18 cellular contexts compared by ENCODE assay signal in the genomic region with DNA sequence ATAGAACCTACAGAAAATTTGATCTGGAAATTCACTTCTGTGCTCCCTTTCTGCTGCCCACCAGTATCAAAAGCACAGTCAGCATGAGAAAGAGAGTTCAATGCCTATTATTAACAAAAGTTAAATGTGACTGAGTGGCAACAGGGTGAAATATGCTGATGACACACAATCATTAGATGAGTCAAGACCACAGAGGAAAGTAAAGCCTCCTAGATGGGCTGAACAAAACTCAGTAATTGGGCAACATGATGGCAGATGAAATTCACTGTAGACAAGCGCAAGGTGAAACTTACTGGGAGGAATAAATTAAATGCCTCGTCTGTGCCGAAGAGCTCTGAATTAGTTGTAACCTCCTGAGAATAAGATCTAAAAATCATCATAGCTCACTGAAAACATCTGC.
A peak's percentile ranks its signal among the peaks of the same experiment; 100 is the strongest.
DNase-seq lines count a peak whose midpoint lies in the region; TF ChIP-seq lines count a peak whose summit lies in the region.
"Had no signal": no experiment of that assay in that cellular context is flagged by ENCODE, and none has a peak within 500 bp of the region (broad histone marks: within the 10 kb centered on the region; RNA-seq: fewer than 3 reads in every experiment).

No MANE protein-coding gene starts in this region.

- no peaks in the 10 kb centered on the region for H3K4me1 ChIP-seq in GM23248 (ENCODE audit: insufficient read depth)

- no peaks in the 10 kb centered on the region for H3K27me3 ChIP-seq in neural cell (ENCODE audit: insufficient read depth, low read depth, low read length)
- no peaks in the 10 kb centered on the region for H3K27me3 ChIP-seq in GM23248 (replicated peaks; ENCODE audit: insufficient read depth)

- H3K4me2 ChIP-seq in neural cell (ENCODE audit: low read length) (no peak overlapping the region), GM23248 (ENCODE audit: unreplicated experiment) (no peak overlapping the region)
- H3K4me2 ChIP-seq: KMS-11 had no signal

- H4K20me1 ChIP-seq in neural cell (ENCODE audit: insufficient read depth), result no peaks in the 10 kb centered on the region
- no peaks in the 10 kb centered on the region for H4K20me1 ChIP-seq in GM23248 (ENCODE audit: insufficient read depth)

- no peaks in the 10 kb centered on the region for H3K9me2 ChIP-seq in neural cell (ENCODE audit: insufficient read depth, low read length)
- H3K9me2 ChIP-seq in GM23248 (ENCODE audit: insufficient read depth), result no peaks in the 10 kb centered on the region

- peak; percentile 23 for DNase-seq in COLO829 (ENCODE audit: low spot score)
- DNase-seq in MV-4-11 (lab: John Stamatoyannopoulos, UW), result peak; percentile 81
- DNase-seq in RWPE1 (ENCODE audit: low spot score), result peak; percentile 3
- no peak for DNase-seq in NCI-H82 treated with DMSO at 0.1 percent for 48 hours (lab: John Stamatoyannopoulos, UW; ENCODE audit: unreplicated experiment)
- no peak for DNase-seq in hippocampal formation (lab: John Stamatoyannopoulos, UW)
- DNase-seq in GM23248, result no peak
- DNase-seq: C1 segment of cervical spinal cord; CD8-positive, alpha-beta memory T cell; DMS 273 treated with DMSO at 0.1 percent for 48 hours; DND-41; NCI-H1092; NCI-H1436 treated with DMSO at 0.1 percent for 48 hours; NCI-H2029; NCI-H345; NCI-H526; SW 1271 had no signal

- H3K27ac ChIP-seq in RWPE1, result no peak overlapping the region
- peak overlapping the region; percentile 4 for H3K27ac ChIP-seq in neural cell (ENCODE audit: low read length)
- H3K27ac ChIP-seq in GM23248, result no peak overlapping the region
- H3K27ac ChIP-seq: KMS-11 had no signal

- TF ChIP-seq RAD21 in neural cell (conservative IDR thresholded peaks at IDR 0.05), result no peak

- CTCF ChIA-PET in RWPE1 (lab: Yijun Ruan, JAX), result no interaction called here

- peak overlapping the region; percentile 16 for H3K4me3 ChIP-seq in neural cell (ENCODE audit: low read length)
- no peak overlapping the region for H3K4me3 ChIP-seq in GM23248

- 26 to 34% methylated on average over 3 of the region's 3 CpGs for WGBS in GM23248 (ENCODE audit: low coverage in 1 of 2, low lambda C conversion rate in 2 of 2, missing lambda C conversion rate in 2 of 2), 2 experiments

- in situ Hi-C loops in GM23248 (cut with MboI), result no loop called here

- POLR2A ChIA-PET in RWPE1 (lab: Yijun Ruan, JAX; ENCODE audit: low non-redundant PET), result no interaction called here

- TF ChIP-seq EP300 in neural cell (conservative IDR thresholded peaks at IDR 0.05; ENCODE audit: poor library complexity, severe bottlenecking), result no peak

- H3K36me3 ChIP-seq in neural cell (ENCODE audit: insufficient read depth, low read length) (no peaks in the 10 kb centered on the region), GM23248 (ENCODE audit: low read depth) (no peaks in the 10 kb centered on the region)

- TF ChIP-seq CTCF in RWPE1 (conservative IDR thresholded peaks at IDR 0.05; ENCODE audit: low read depth) (no peak), neural cell (IDR thresholded peaks at IDR 0.05; ENCODE audit: poor library complexity, severe bottlenecking) (no peak)

- H3F3A ChIP-seq in neural cell (ENCODE audit: insufficient read depth, low read length, poor library complexity, severe bottlenecking) (no peaks in the 10 kb centered on the region), GM23248 (ENCODE audit: insufficient read depth) (no peaks in the 10 kb centered on the region)

- H3K9me3 ChIP-seq in neural cell (ENCODE audit: low read length) (no peaks in the 10 kb centered on the region), GM23248 (ENCODE audit: low read depth) (no peaks in the 10 kb centered on the region)

- H2AFZ ChIP-seq in neural cell (ENCODE audit: low read depth, low read length) (no peak overlapping the region), GM23248 (no peak overlapping the region)

- H3K79me2 ChIP-seq in neural cell (replicated peaks; ENCODE audit: insufficient read depth, low read length) (no peaks in the 10 kb centered on the region), GM23248 (ENCODE audit: insufficient read depth) (no peaks in the 10 kb centered on the region)

- no peak overlapping the region for H3K9ac ChIP-seq in neural cell (ENCODE audit: low read length)
- no peak overlapping the region for H3K9ac ChIP-seq in GM23248
- H3K9ac ChIP-seq: KMS-11 had no signal

TF ChIP-seq in neural cell, 6 proteins besides CTCF, POLR2A, EP300 and RAD21:
- TF ChIP-seq MXI1 (conservative IDR thresholded peaks at IDR 0.05; ENCODE audit: poor library complexity, severe bottlenecking), result no peak
- no peak for TF ChIP-seq POLR2AphosphoS5 (IDR thresholded peaks at IDR 0.05)
- TF ChIP-seq, protein P1, sequence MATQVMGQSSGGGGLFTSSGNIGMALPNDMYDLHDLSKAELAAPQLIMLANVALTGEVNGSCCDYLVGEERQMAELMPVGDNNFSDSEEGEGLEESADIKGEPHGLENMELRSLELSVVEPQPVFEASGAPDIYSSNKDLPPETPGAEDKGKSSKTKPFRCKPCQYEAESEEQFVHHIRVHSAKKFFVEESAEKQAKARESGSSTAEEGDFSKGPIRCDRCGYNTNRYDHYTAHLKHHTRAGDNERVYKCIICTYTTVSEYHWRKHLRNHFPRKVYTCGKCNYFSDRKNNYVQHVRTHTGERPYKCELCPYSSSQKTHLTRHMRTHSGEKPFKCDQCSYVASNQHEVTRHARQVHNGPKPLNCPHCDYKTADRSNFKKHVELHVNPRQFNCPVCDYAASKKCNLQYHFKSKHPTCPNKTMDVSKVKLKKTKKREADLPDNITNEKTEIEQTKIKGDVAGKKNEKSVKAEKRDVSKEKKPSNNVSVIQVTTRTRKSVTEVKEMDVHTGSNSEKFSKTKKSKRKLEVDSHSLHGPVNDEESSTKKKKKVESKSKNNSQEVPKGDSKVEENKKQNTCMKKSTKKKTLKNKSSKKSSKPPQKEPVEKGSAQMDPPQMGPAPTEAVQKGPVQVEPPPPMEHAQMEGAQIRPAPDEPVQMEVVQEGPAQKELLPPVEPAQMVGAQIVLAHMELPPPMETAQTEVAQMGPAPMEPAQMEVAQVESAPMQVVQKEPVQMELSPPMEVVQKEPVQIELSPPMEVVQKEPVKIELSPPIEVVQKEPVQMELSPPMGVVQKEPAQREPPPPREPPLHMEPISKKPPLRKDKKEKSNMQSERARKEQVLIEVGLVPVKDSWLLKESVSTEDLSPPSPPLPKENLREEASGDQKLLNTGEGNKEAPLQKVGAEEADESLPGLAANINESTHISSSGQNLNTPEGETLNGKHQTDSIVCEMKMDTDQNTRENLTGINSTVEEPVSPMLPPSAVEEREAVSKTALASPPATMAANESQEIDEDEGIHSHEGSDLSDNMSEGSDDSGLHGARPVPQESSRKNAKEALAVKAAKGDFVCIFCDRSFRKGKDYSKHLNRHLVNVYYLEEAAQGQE (IDR thresholded peaks at IDR 0.05; ENCODE audit: borderline replicate concordance), result no peak
- no peak for TF ChIP-seq EZH2 (IDR thresholded peaks at IDR 0.05; ENCODE audit: borderline replicate concordance, insufficient read depth, low read length, poor library complexity, severe bottlenecking)
- no peak for TF ChIP-seq SMC3 (conservative IDR thresholded peaks at IDR 0.05; ENCODE audit: poor library complexity)
- TF ChIP-seq TAF1 (IDR thresholded peaks at IDR 0.05; ENCODE audit: low read depth), result no peak

Comparison
In these comparisons a context has a peak if more than half of its experiments do, and no peak if none do; other contexts are left out.
1. DNase-seq: peak in COLO829 (single experiment), MV-4-11 (single experiment) and RWPE1 (single experiment); none in NCI-H82 treated with DMSO at 0.1 percent for 48 hours (single experiment), hippocampal formation (0 of 2) and GM23248 (single experiment).